Comparison of ENCODE assay signal across 13 cellular contexts in the genomic region with DNA sequence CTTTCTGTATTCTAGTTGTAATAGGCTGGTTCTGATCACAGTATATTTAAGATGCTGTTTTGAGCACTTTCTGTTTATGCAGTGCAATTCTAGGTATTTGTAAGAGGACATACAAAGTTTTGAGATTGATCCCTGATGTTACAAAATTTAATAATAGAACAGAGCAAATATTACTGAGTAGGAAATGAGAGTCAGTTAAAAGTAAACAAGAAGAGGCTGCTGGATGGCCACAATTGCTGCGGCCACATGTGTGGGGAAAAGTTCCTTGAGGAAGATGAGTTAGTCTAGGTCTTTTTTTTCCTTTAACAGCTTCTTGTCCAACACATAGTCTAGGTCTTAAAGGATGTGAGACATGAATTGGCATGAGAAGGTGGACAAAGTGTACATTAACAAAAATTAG. TPM values are rescaled to one million over a fixed set of nuclear protein-coding genes. Genes with fewer than 3 reads are reported as not detected.
A peak's percentile ranks its signal among the peaks of the same experiment; 100 is the strongest.
DNase-seq lines count a peak whose midpoint lies in the region; ATAC-seq and TF ChIP-seq lines count a peak whose summit lies in the region.
"Had no signal": no experiment of that assay in that cellular context is flagged by ENCODE, and none has a peak within 500 bp of the region (broad histone marks: within the 10 kb centered on the region; RNA-seq: fewer than 3 reads in every experiment).

No MANE protein-coding gene starts in this region.

- H3K9me3 ChIP-seq in DOHH2 (ENCODE audit: control insufficient read depth, insufficient read depth, low read length) (no peaks in the 10 kb centered on the region), mucosa of descending colon (no peaks in the 10 kb centered on the region)

- H3K36me3 ChIP-seq in DOHH2 (ENCODE audit: control insufficient read depth, low read length): peaks cover 51% of the 10 kb centered on the region
- H3K36me3 ChIP-seq in mucosa of descending colon (ENCODE audit: low read depth): no peaks in the 10 kb centered on the region

- H3K27me3 Mint-ChIP-seq in brain (no peaks in the 10 kb centered on the region), mesothelial cell of epicardium (ENCODE audit: low read depth) (no peaks in the 10 kb centered on the region)
- H3K27me3 Mint-ChIP-seq in activated T-helper 1 cell treated with anti-CD3 and anti-CD28 coated beads, Interleukin-12 subunit alpha, Interleukin-12 subunit beta, Interleukin-2, Interleukin-4 antibody, amounts not matched to agents 30 ng/mL and 10 ng/mL and 1 ng/mL, durations not matched to agents 14 hours and 24 hours and 36 hours (ENCODE audit: insufficient read depth): no peaks in the 10 kb centered on the region
- H3K27me3 Mint-ChIP-seq: activated CD4-positive, alpha-beta memory T cell treated with anti-CD3 and anti-CD28 coated beads for 36 hours had no signal

- no peaks in the 10 kb centered on the region for H3K9me2 ChIP-seq in DOHH2 (replicated peaks; ENCODE audit: control insufficient read depth, low read length)

- H4K20me1 ChIP-seq in DOHH2 (ENCODE audit: control insufficient read depth, insufficient read depth, low read depth, low read length): no peaks in the 10 kb centered on the region; the same call in 1 of the 2 replicates

- H3K27ac Mint-ChIP-seq in brain: peak overlapping the region in 4 of 5 experiments; percentile 6 to 76 (median 20)
- peak overlapping the region; percentile 31 for H3K27ac Mint-ChIP-seq in mesothelial cell of epicardium
- H3K27ac Mint-ChIP-seq in activated T-helper 1 cell treated with anti-CD3 and anti-CD28 coated beads, Interleukin-12 subunit alpha, Interleukin-12 subunit beta, Interleukin-2, Interleukin-4 antibody, amounts not matched to agents 30 ng/mL and 10 ng/mL and 1 ng/mL, durations not matched to agents 14 hours and 24 hours and 36 hours: no peak overlapping the region
- H3K27ac Mint-ChIP-seq: activated CD4-positive, alpha-beta memory T cell treated with anti-CD3 and anti-CD28 coated beads for 36 hours; T-helper 1 cell treated with Interleukin-12 subunit alpha and Interleukin-12 subunit beta and Interleukin-4 antibody, amounts not matched to agents 30 μg/mL and 1 μg/mL, for 36 hours had no signal

- H3K4me1 Mint-ChIP-seq in brain: peaks cover 39% of the 10 kb centered on the region
- H3K4me1 Mint-ChIP-seq in mesothelial cell of epicardium: peaks cover 13% of the 10 kb centered on the region
- H3K4me1 Mint-ChIP-seq in activated T-helper 1 cell treated with anti-CD3 and anti-CD28 coated beads, Interleukin-12 subunit alpha, Interleukin-12 subunit beta, Interleukin-2, Interleukin-4 antibody, amounts not matched to agents 30 ng/mL and 10 ng/mL and 1 ng/mL, durations not matched to agents 14 hours and 24 hours and 36 hours (ENCODE audit: low read depth): peaks cover 56% of the 10 kb centered on the region

- intact Hi-C loops in activated T-helper 1 cell treated with anti-CD3 and anti-CD28 coated beads, Interleukin-12 subunit alpha, Interleukin-12 subunit beta, Interleukin-2, Interleukin-4 antibody, amounts not matched to agents 30 ng/mL and 10 ng/mL and 1 ng/mL, durations not matched to agents 14 hours and 24 hours and 36 hours (cut with micrococcal nuclease): no loop called here
- intact Hi-C loops in mucosa of descending colon (cut with DNase I, micrococcal nuclease): no loop called here

- TF ChIP-seq CTCF in 22Rv1 (IDR thresholded peaks at IDR 0.05) (no peak), DOHH2 (IDR thresholded peaks at IDR 0.05; ENCODE audit: low read depth, low read length, poor library complexity, severe bottlenecking) (no peak), brain (conservative IDR thresholded peaks at IDR 0.05) (no peak), mesothelial cell of epicardium (IDR thresholded peaks at IDR 0.05; ENCODE audit: unreplicated experiment) (no peak), mucosa of descending colon (IDR thresholded peaks at IDR 0.05) (no peak)

- H3K4me3 ChIP-seq in DOHH2 (ENCODE audit: low read length) (peak overlapping the region; percentile 68), mucosa of descending colon (no peak overlapping the region)

- H3K27ac ChIP-seq in 22Rv1: peak overlapping the region; percentile 32; the same call in 1 of the 2 replicates
- peak overlapping the region; percentile 82 for H3K27ac ChIP-seq in DOHH2 (ENCODE audit: low read depth, low read length)

- H3K79me2 ChIP-seq in DOHH2 (ENCODE audit: control insufficient read depth, low read length): peaks cover 100% of the 10 kb centered on the region

- H3K4me2 ChIP-seq in DOHH2 (ENCODE audit: low read length): peak overlapping the region; percentile 91

- peaks cover 0 to 5% (median 2%) of the 10 kb centered on the region in 5 experiments for H3K9me3 Mint-ChIP-seq in brain
- no peaks in the 10 kb centered on the region for H3K9me3 Mint-ChIP-seq in mesothelial cell of epicardium
- H3K9me3 Mint-ChIP-seq in activated T-helper 1 cell treated with anti-CD3 and anti-CD28 coated beads, Interleukin-12 subunit alpha, Interleukin-12 subunit beta, Interleukin-2, Interleukin-4 antibody, amounts not matched to agents 30 ng/mL and 10 ng/mL and 1 ng/mL, durations not matched to agents 14 hours and 24 hours and 36 hours: no peaks in the 10 kb centered on the region
- H3K9me3 Mint-ChIP-seq: activated CD4-positive, alpha-beta memory T cell treated with anti-CD3 and anti-CD28 coated beads for 36 hours; T-helper 1 cell treated with Interleukin-12 subunit alpha and Interleukin-12 subunit beta and Interleukin-4 antibody, amounts not matched to agents 30 μg/mL and 1 μg/mL, for 36 hours had no signal

- H3K27me3 ChIP-seq in DOHH2 (ENCODE audit: control insufficient read depth, low read length): no peaks in the 10 kb centered on the region

- H3K4me1 ChIP-seq in DOHH2 (ENCODE audit: control insufficient read depth, low read length) (peaks cover 83% of the 10 kb centered on the region), mucosa of descending colon (ENCODE audit: low read depth) (peaks cover 9% of the 10 kb centered on the region)

- H3F3A ChIP-seq in DOHH2 (ENCODE audit: control insufficient read depth, insufficient read depth): peaks cover 30% of the 10 kb centered on the region

- ATAC-seq in HG03460 (IDR thresholded peaks at IDR 0.05; ENCODE audit: unreplicated experiment) (no peak), mucosa of descending colon (no peak)

- no peak overlapping the region for H3K4me3 Mint-ChIP-seq in brain
- no peak overlapping the region for H3K4me3 Mint-ChIP-seq in mesothelial cell of epicardium
- H3K4me3 Mint-ChIP-seq in activated T-helper 1 cell treated with anti-CD3 and anti-CD28 coated beads, Interleukin-12 subunit alpha, Interleukin-12 subunit beta, Interleukin-2, Interleukin-4 antibody, amounts not matched to agents 30 ng/mL and 10 ng/mL and 1 ng/mL, durations not matched to agents 14 hours and 24 hours and 36 hours: no peak overlapping the region
- H3K4me3 Mint-ChIP-seq: activated CD4-positive, alpha-beta memory T cell treated with anti-CD3 and anti-CD28 coated beads for 36 hours; T-helper 1 cell treated with Interleukin-12 subunit alpha and Interleukin-12 subunit beta and Interleukin-4 antibody, amounts not matched to agents 30 μg/mL and 1 μg/mL, for 36 hours had no signal

- H3K36me3 Mint-ChIP-seq in brain (peaks cover 52% of the 10 kb centered on the region), mesothelial cell of epicardium (peaks cover 4% of the 10 kb centered on the region)
- peaks cover 12% of the 10 kb centered on the region for H3K36me3 Mint-ChIP-seq in activated T-helper 1 cell treated with anti-CD3 and anti-CD28 coated beads, Interleukin-12 subunit alpha, Interleukin-12 subunit beta, Interleukin-2, Interleukin-4 antibody, amounts not matched to agents 30 ng/mL and 10 ng/mL and 1 ng/mL, durations not matched to agents 14 hours and 24 hours and 36 hours (ENCODE audit: low read depth)

- no peak for DNase-seq in mesothelial cell of epicardium (ENCODE audit: low spot score in 2 of 2, unreplicated experiment in 2 of 2)
- DNase-seq in activated T-helper 1 cell treated with anti-CD3 and anti-CD28 coated beads, Interleukin-12 subunit alpha, Interleukin-12 subunit beta, Interleukin-2, Interleukin-4 antibody, amounts not matched to agents 30 ng/mL and 10 ng/mL and 1 ng/mL, durations not matched to agents 14 hours and 24 hours and 36 hours (ENCODE audit: low spot score): no peak
- no peak for DNase-seq in NCI-H146 treated with DMSO at 0.1 percent for 48 hours (lab: John Stamatoyannopoulos, UW; ENCODE audit: unreplicated experiment)
- no peak for DNase-seq in mucosa of descending colon
- DNase-seq: activated CD4-positive, alpha-beta memory T cell treated with anti-CD3 and anti-CD28 coated beads for 36 hours; activated naive CD4-positive, alpha-beta T cell; NCI-H146; NCI-H526 had no signal

RNA-seq across cellular contexts. Expression of gene EHMT1, which starts 11.3 kb away (rescaled TPM):
- 69.6 TPM for polyA plus RNA-seq in brain (ENCODE audit: insufficient read depth, low read depth, low replicate concordance)
- total RNA-seq in mesothelial cell of epicardium (133 to 147 TPM (median 136 TPM) in 3 replicates), mucosa of descending colon (10 to 100 TPM; 78.4 to 90.8 (median 83.3) TPM)
- total RNA-seq in activated T-helper 1 cell treated with anti-CD3 and anti-CD28 coated beads, Interleukin-12 subunit alpha, Interleukin-12 subunit beta, Interleukin-2, Interleukin-4 antibody, amounts not matched to agents 30 ng/mL and 10 ng/mL and 1 ng/mL, durations not matched to agents 14 hours and 24 hours and 36 hours: 97.0 and 98.1 TPM in 2 replicates

RNA-seq across cellular contexts. Expression of gene ARRDC1, which starts 24.6 kb away (rescaled TPM):
- 43.8 TPM for polyA plus RNA-seq in brain (ENCODE audit: insufficient read depth, low read depth, low replicate concordance)
- total RNA-seq in mesothelial cell of epicardium: 36.5 to 40.5 TPM (median 39.1 TPM) in 3 replicates
- 65.7 and 70.3 TPM in 2 replicates for total RNA-seq in activated T-helper 1 cell treated with anti-CD3 and anti-CD28 coated beads, Interleukin-12 subunit alpha, Interleukin-12 subunit beta, Interleukin-2, Interleukin-4 antibody, amounts not matched to agents 30 ng/mL and 10 ng/mL and 1 ng/mL, durations not matched to agents 14 hours and 24 hours and 36 hours
- 100 to 1,000 TPM in 1 of 3 donors, 10 to 100 TPM in 2; 58.1 to 111 (median 100.0) TPM for total RNA-seq in mucosa of descending colon

RNA-seq across cellular contexts. Expression of gene ZMYND19, which starts 39.8 kb away (rescaled TPM):
- 41.3 TPM for polyA plus RNA-seq in brain (ENCODE audit: insufficient read depth, low read depth, low replicate concordance)
- total RNA-seq in mesothelial cell of epicardium (31.1 to 33.2 TPM (median 31.9 TPM) in 3 replicates), mucosa of descending colon (10 to 100 TPM; 14.2 to 18.5 (median 18.4) TPM)
- 88.2 and 94.9 TPM in 2 replicates for total RNA-seq in activated T-helper 1 cell treated with anti-CD3 and anti-CD28 coated beads, Interleukin-12 subunit alpha, Interleukin-12 subunit beta, Interleukin-2, Interleukin-4 antibody, amounts not matched to agents 30 ng/mL and 10 ng/mL and 1 ng/mL, durations not matched to agents 14 hours and 24 hours and 36 hours

RNA-seq across cellular contexts. Expression of gene DPH7, which starts 51.4 kb away (rescaled TPM):
- polyA plus RNA-seq in brain (ENCODE audit: insufficient read depth, low read depth, low replicate concordance): 19.4 TPM
- total RNA-seq in mesothelial cell of epicardium (55.0 to 59.4 TPM (median 56.1 TPM) in 3 replicates), mucosa of descending colon (10 to 100 TPM; 24.5 to 33.5 (median 29.3) TPM)
- total RNA-seq in activated T-helper 1 cell treated with anti-CD3 and anti-CD28 coated beads, Interleukin-12 subunit alpha, Interleukin-12 subunit beta, Interleukin-2, Interleukin-4 antibody, amounts not matched to agents 30 ng/mL and 10 ng/mL and 1 ng/mL, durations not matched to agents 14 hours and 24 hours and 36 hours: 50.3 and 52.1 TPM in 2 replicates
